ENCODE assay signal across 11 cellular contexts in genomic region chr11:6391548-6392134, GRCh38. TPM values are rescaled to one million over a fixed set of nuclear protein-coding genes. Genes with fewer than 3 reads are reported as not detected.
DNase-seq lines count a peak whose midpoint lies in the region; ATAC-seq, FAIRE-seq and TF ChIP-seq lines count a peak whose summit lies in the region.
"Had no signal": no experiment of that assay in that cellular context is flagged by ENCODE, and none has a peak within 500 bp of the region (broad histone marks: within the 10 kb centered on the region; RNA-seq: fewer than 3 reads in every experiment).

No MANE protein-coding gene starts in this region.

- FAIRE-seq in astrocyte (lab: Jason Lieb, UNC): no peak

- H3K4me1 ChIP-seq in astrocyte (ENCODE audit: insufficient read depth, low read length) (peaks cover 18% of the 10 kb centered on the region), mucosa of rectum (ENCODE audit: control insufficient read depth in 2 of 2, insufficient read depth in 2 of 2, low read length in 2 of 2) (peaks cover 21 to 31% of the 10 kb centered on the region in 2 donors)

- DNase-seq in stimulated activated naive CD8-positive, alpha-beta T cell treated with anti-CD3 and anti-CD28 coated beads, Interleukin-15, Interleukin-2, amounts not matched to agents 100 U/mL and 50 U/mL, for 24 hours: no peak
- DNase-seq in astrocyte (ENCODE audit: low read depth): no peak
- DNase-seq in cerebellum (ENCODE audit: low spot score): no peak
- DNase-seq in inferior parietal cortex (ENCODE audit: extremely low spot score): no peak
- DNase-seq: NCI-H2029, ovary had no signal

- TF ChIP-seq CTCF in astrocyte (IDR thresholded peaks at IDR 0.05; ENCODE audit: insufficient read depth, low read depth, low read length): no peak

- H2AFZ ChIP-seq in astrocyte (ENCODE audit: low read depth, low read length): no peak overlapping the region

- H3K9ac ChIP-seq in astrocyte (ENCODE audit: low read length) (no peak overlapping the region), mucosa of rectum (ENCODE audit: low read depth in 1 of 2, low read length in 2 of 2) (no peak overlapping the region)

- H3K4me1 Mint-ChIP-seq in stimulated activated naive CD8-positive, alpha-beta T cell treated with anti-CD3 and anti-CD28 coated beads, Interleukin-15, Interleukin-2, amounts not matched to agents 100 ng/mL and 50 ng/mL, for 24 hours (ENCODE audit: low read depth): peaks cover 38% of the 10 kb centered on the region
- peaks cover 12% of the 10 kb centered on the region for H3K4me1 Mint-ChIP-seq in astrocyte (ENCODE audit: low read depth, unreplicated experiment)

- H3K79me2 ChIP-seq in astrocyte (ENCODE audit: insufficient read depth, low read length): peaks cover 13% of the 10 kb centered on the region

- H3K27me3 Mint-ChIP-seq in stimulated activated naive CD8-positive, alpha-beta T cell treated with anti-CD3 and anti-CD28 coated beads, Interleukin-15, Interleukin-2, amounts not matched to agents 100 ng/mL and 50 ng/mL, for 24 hours: no peaks in the 10 kb centered on the region
- no peaks in the 10 kb centered on the region for H3K27me3 Mint-ChIP-seq in astrocyte (ENCODE audit: low read depth, unreplicated experiment)

- H4K20me1 ChIP-seq in astrocyte (ENCODE audit: insufficient read depth, low read length): peaks cover 13% of the 10 kb centered on the region

- peak overlapping the region; percentile 100 for H3K4me2 ChIP-seq in astrocyte (ENCODE audit: low read length)

- no peaks in the 10 kb centered on the region for H3K36me3 ChIP-seq in astrocyte (ENCODE audit: insufficient read depth, low read length)
- H3K36me3 ChIP-seq in mucosa of rectum (ENCODE audit: control insufficient read depth in 2 of 2, insufficient read depth in 2 of 2, low read length in 2 of 2): peaks cover 2% of the 10 kb centered on the region in 2 donors
- H3K36me3 ChIP-seq: ovary had no signal

- H3K4me3 ChIP-seq in astrocyte (ENCODE audit: insufficient read depth, low read depth, low read length) (no peak overlapping the region), mucosa of rectum (ENCODE audit: low read length in 2 of 2) (peak overlapping the region; percentile 79 to 90)

- no peak overlapping the region for H3K27ac ChIP-seq in astrocyte (ENCODE audit: low read depth, low read length)
- H3K27ac ChIP-seq in mucosa of rectum (ENCODE audit: low read depth in 2 of 2, low read length in 2 of 2): no peak overlapping the region
- H3K27ac ChIP-seq: HL-60, ovary had no signal

- H3K27me3 ChIP-seq in astrocyte (ENCODE audit: insufficient read depth, low read length) (no peaks in the 10 kb centered on the region), mucosa of rectum (ENCODE audit: control insufficient read depth in 2 of 2, insufficient read depth in 2 of 2, low read length in 2 of 2) (no peaks in the 10 kb centered on the region)
- H3K27me3 ChIP-seq: ovary had no signal

- ATAC-seq in stimulated activated naive CD8-positive, alpha-beta T cell treated with anti-CD3 and anti-CD28 coated beads, Interleukin-15, Interleukin-2, amounts not matched to agents 100 U/mL and 50 U/mL, for 24 hours: no peak
- ATAC-seq in HG02870 (IDR thresholded peaks at IDR 0.05; ENCODE audit: unreplicated experiment) (no peak), GM21360 (IDR thresholded peaks at IDR 0.05; ENCODE audit: unreplicated experiment) (no peak)

- H3K4me3 Mint-ChIP-seq in stimulated activated naive CD8-positive, alpha-beta T cell treated with anti-CD3 and anti-CD28 coated beads, Interleukin-15, Interleukin-2, amounts not matched to agents 100 ng/mL and 50 ng/mL, for 24 hours: peak overlapping the region; percentile 84
- H3K4me3 Mint-ChIP-seq in astrocyte (ENCODE audit: unreplicated experiment): peak overlapping the region; percentile 70

- peak overlapping the region; percentile 75 for H3K27ac Mint-ChIP-seq in stimulated activated naive CD8-positive, alpha-beta T cell treated with anti-CD3 and anti-CD28 coated beads, Interleukin-15, Interleukin-2, amounts not matched to agents 100 ng/mL and 50 ng/mL, for 24 hours
- H3K27ac Mint-ChIP-seq in astrocyte (ENCODE audit: unreplicated experiment): no peak overlapping the region

- H3K9me3 Mint-ChIP-seq in stimulated activated naive CD8-positive, alpha-beta T cell treated with anti-CD3 and anti-CD28 coated beads, Interleukin-15, Interleukin-2, amounts not matched to agents 100 ng/mL and 50 ng/mL, for 24 hours: no peaks in the 10 kb centered on the region
- H3K9me3 Mint-ChIP-seq in astrocyte (ENCODE audit: unreplicated experiment): no peaks in the 10 kb centered on the region

- H3K36me3 Mint-ChIP-seq in stimulated activated naive CD8-positive, alpha-beta T cell treated with anti-CD3 and anti-CD28 coated beads, Interleukin-15, Interleukin-2, amounts not matched to agents 100 ng/mL and 50 ng/mL, for 24 hours (ENCODE audit: low read depth): peaks cover 8% of the 10 kb centered on the region
- H3K36me3 Mint-ChIP-seq in astrocyte (ENCODE audit: low read depth, unreplicated experiment): peaks cover 9% of the 10 kb centered on the region

- no peaks in the 10 kb centered on the region for H3K9me3 ChIP-seq in astrocyte (ENCODE audit: insufficient read depth, low read depth, low read length)
- no peaks in the 10 kb centered on the region for H3K9me3 ChIP-seq in mucosa of rectum (ENCODE audit: control insufficient read depth in 2 of 2, low read length in 2 of 2)
- H3K9me3 ChIP-seq: ovary had no signal

RNA-seq across cellular contexts. Expression of gene SMPD1, which starts 1.4 kb away (rescaled TPM):
- total RNA-seq in astrocyte: 22.7 and 25.2 TPM in 2 replicates
- 11.5 TPM for total RNA-seq in cerebellum

RNA-seq across cellular contexts. Expression of gene APBB1, which starts 27.3 kb away (rescaled TPM):
- total RNA-seq in astrocyte (35.5 and 36.3 TPM in 2 replicates), cerebellum (139 TPM)

RNA-seq across cellular contexts. Expression of gene HPX, which starts 49.1 kb away (rescaled TPM):
- 1.7 and 1.9 TPM in 2 replicates for total RNA-seq in astrocyte
- total RNA-seq in cerebellum: 4.4 TPM
